Comparison of ENCODE assay signal across 13 cellular contexts in genomic region chr22:45344339-45344738, GRCh38. TPM values are rescaled to one million over a fixed set of nuclear protein-coding genes. Genes with fewer than 3 reads are reported as not detected.
A peak's percentile ranks its signal among the peaks of the same experiment; 100 is the strongest.
DNase-seq lines count a peak whose midpoint lies in the region; ATAC-seq and TF ChIP-seq lines count a peak whose summit lies in the region.
"Had no signal": no experiment of that assay in that cellular context is flagged by ENCODE, and none has a peak within 500 bp of the region (broad histone marks: within the 10 kb centered on the region; RNA-seq: fewer than 3 reads in every experiment).

No MANE protein-coding gene starts in this region.

- no peak overlapping the region for H2AFZ ChIP-seq in H9 (ENCODE audit: low read length)

- no peak overlapping the region for H3K4me3 ChIP-seq in CD4-positive, CD25-positive, alpha-beta regulatory T cell (ENCODE audit: low read depth, low read length)
- H3K4me3 ChIP-seq: pancreas, upper lobe of left lung had no signal

- H3T11ph ChIP-seq in H9 (ENCODE audit: low read length): no peak overlapping the region

- TF ChIP-seq CTCF in H9 (conservative IDR thresholded peaks at IDR 0.05): peak; percentile 29; the same call in 1 of the 3 replicates
- peak in 2 of 3 experiments; percentile 15 to 31 for TF ChIP-seq CTCF in nephron (IDR thresholded peaks at IDR 0.05; ENCODE audit: unreplicated experiment in 3 of 3)

- no peak overlapping the region for H2BK20ac ChIP-seq in H9 (ENCODE audit: low read depth, low read length, poor library complexity, severe bottlenecking)

- H2BK15ac ChIP-seq in H9 (ENCODE audit: low read depth, low read length): no peak overlapping the region

- ATAC-seq in CD4-positive, CD25-positive, alpha-beta regulatory T cell (ENCODE audit: low read depth in 2 of 2): no peak
- ATAC-seq in esophagus mucosa: no peak
- ATAC-seq: activated naive CD4-positive, alpha-beta T cell treated with anti-CD3 and anti-CD28 coated beads, Interleukin-2, amount 50 U/mL, for 72 hours had no signal

- H3K27ac Mint-ChIP-seq in CD4-positive, CD25-positive, alpha-beta regulatory T cell: peak overlapping the region; percentile 21 to 77 (median 63)
- H3K27ac Mint-ChIP-seq in H9: no peak overlapping the region
- H3K27ac Mint-ChIP-seq in nephron: no peak overlapping the region

- no peak overlapping the region for H3K18ac ChIP-seq in H9 (ENCODE audit: insufficient read length, low read depth, low read length)

- no peaks in the 10 kb centered on the region for H4K20me1 ChIP-seq in H9 (ENCODE audit: control insufficient read depth, insufficient read depth, insufficient read length)

- H4K8ac ChIP-seq in H9 (replicated peaks; ENCODE audit: insufficient read length, low read depth, low read length): no peak overlapping the region

- peaks cover 5 to 12% (median 6%) of the 10 kb centered on the region in 4 donors for H3K4me1 Mint-ChIP-seq in CD4-positive, CD25-positive, alpha-beta regulatory T cell
- H3K4me1 Mint-ChIP-seq in H9 (no peaks in the 10 kb centered on the region), nephron (peaks cover 4% of the 10 kb centered on the region)

- H2BK5ac ChIP-seq in H9 (ENCODE audit: insufficient read length, low read length): no peak overlapping the region

- H3K9me3 Mint-ChIP-seq in CD4-positive, CD25-positive, alpha-beta regulatory T cell: no peaks in the 10 kb centered on the region
- H3K9me3 Mint-ChIP-seq in H9 (no peaks in the 10 kb centered on the region), nephron (no peaks in the 10 kb centered on the region)
- H3K9me3 Mint-ChIP-seq: activated naive CD4-positive, alpha-beta T cell treated with anti-CD3 and anti-CD28 coated beads, Interleukin-2, amount 50 U/mL, for 72 hours had no signal

- H3K79me1 ChIP-seq in H9 (ENCODE audit: insufficient read depth, low read depth, low read length, poor library complexity, severe bottlenecking): no peaks in the 10 kb centered on the region

- no peaks in the 10 kb centered on the region for H3K79me2 ChIP-seq in H9 (ENCODE audit: insufficient read depth, low read length)

- H3K4me3 Mint-ChIP-seq in CD4-positive, CD25-positive, alpha-beta regulatory T cell: no peak overlapping the region
- H3K4me3 Mint-ChIP-seq in H9 (no peak overlapping the region), nephron (no peak overlapping the region)

- H3K36me3 ChIP-seq in CD4-positive, CD25-positive, alpha-beta regulatory T cell (ENCODE audit: control insufficient read depth, insufficient read depth, low read length): peaks cover 50% of the 10 kb centered on the region

- H2BK120ac ChIP-seq in H9 (ENCODE audit: low read depth, low read length, poor library complexity, severe bottlenecking): no peak overlapping the region

- H3K27ac ChIP-seq in CD4-positive, CD25-positive, alpha-beta regulatory T cell (ENCODE audit: insufficient read depth, low read length, poor library complexity, severe bottlenecking): no peak overlapping the region
- no peak overlapping the region for H3K27ac ChIP-seq in H9 (ENCODE audit: insufficient read length, low read depth, low read length)
- H3K27ac ChIP-seq: pancreas, upper lobe of left lung had no signal

- H2BK12ac ChIP-seq in H9 (ENCODE audit: insufficient read length, low read depth, low read length): no peak overlapping the region

- H3K27me3 Mint-ChIP-seq in CD4-positive, CD25-positive, alpha-beta regulatory T cell: no peaks in the 10 kb centered on the region
- H3K27me3 Mint-ChIP-seq in H9 (ENCODE audit: low read depth): no peaks in the 10 kb centered on the region
- H3K27me3 Mint-ChIP-seq in nephron (ENCODE audit: low read depth): no peaks in the 10 kb centered on the region

- H2AK5ac ChIP-seq in H9 (ENCODE audit: insufficient read length, low read length): no peak overlapping the region

- WGBS in H9 (ENCODE audit: extremely low coverage, insufficient read length, low lambda C conversion rate): no CpG with 5 or more reads among the region's 5 CpGs

- no peak overlapping the region for H3K14ac ChIP-seq in H9 (ENCODE audit: insufficient read depth, low read length)

- peaks cover 40% of the 10 kb centered on the region for H3K36me3 Mint-ChIP-seq in CD4-positive, CD25-positive, alpha-beta regulatory T cell
- H3K36me3 Mint-ChIP-seq in H9 (ENCODE audit: insufficient read depth in 1 of 3, low read depth in 3 of 3) (peaks cover 3 to 19% (median 14%) of the 10 kb centered on the region in 3 experiments; a peak in 6 of 7 replicates), nephron (ENCODE audit: low read depth) (peaks cover 29% of the 10 kb centered on the region)

- no peaks in the 10 kb centered on the region for H3K9me3 ChIP-seq in CD4-positive, CD25-positive, alpha-beta regulatory T cell (ENCODE audit: control insufficient read depth in 2 of 2, low read length in 2 of 2)
- H3K9me3 ChIP-seq in H9 (ENCODE audit: control insufficient read depth, low read depth, low read length): no peaks in the 10 kb centered on the region
- H3K9me3 ChIP-seq: pancreas, upper lobe of left lung had no signal

- no peak for DNase-seq in CD4-positive, CD25-positive, alpha-beta regulatory T cell
- DNase-seq in H9 (peak; percentile 38), erythroblast (lab: John Stamatoyannopoulos, UW) (peak; percentile 26 to 30), AG08396 (ENCODE audit: low spot score) (no peak), COR-L47 (lab: John Stamatoyannopoulos, UW) (no peak)
- no peak for DNase-seq in effector CD8-positive, alpha-beta T cell (lab: John Stamatoyannopoulos, UW)
- DNase-seq: NCI-H1092, NCI-H526 treated with DMSO at 0.1 percent for 48 hours, pancreas, upper lobe of left lung had no signal

- H3K4me2 ChIP-seq in H9 (ENCODE audit: insufficient read depth, insufficient read length, low read length): no peak overlapping the region

- no peak overlapping the region for H3K4ac ChIP-seq in H9 (ENCODE audit: low read depth, low read length)

- H3K23ac ChIP-seq in H9 (ENCODE audit: insufficient read length, low read depth, low read length): no peak overlapping the region

- no peaks in the 10 kb centered on the region for H3K23me2 ChIP-seq in H9 (ENCODE audit: insufficient read length, low read depth, low read length, poor library complexity, severe bottlenecking)

- no peak overlapping the region for H3K56ac ChIP-seq in H9 (ENCODE audit: insufficient read length, low read depth, low read length)

- H4K91ac ChIP-seq in H9 (ENCODE audit: insufficient read length, low read depth, low read length): no peak overlapping the region

- H3K9ac ChIP-seq in H9 (ENCODE audit: extremely low read depth, insufficient read length, low read length): no peak overlapping the region

- no peaks in the 10 kb centered on the region for H3K4me1 ChIP-seq in CD4-positive, CD25-positive, alpha-beta regulatory T cell (ENCODE audit: control insufficient read depth, insufficient read depth, low read length, poor library complexity, severe bottlenecking)
- H3K4me1 ChIP-seq in H9 (ENCODE audit: insufficient read depth, low read length): no peaks in the 10 kb centered on the region
- H3K4me1 ChIP-seq: pancreas had no signal

- no peak overlapping the region for H4K5ac ChIP-seq in H9 (ENCODE audit: insufficient read length, low read depth, low read length)

- no peak for TF ChIP-seq POLR2A in erythroblast (IDR thresholded peaks at IDR 0.05; ENCODE audit: low read length)

- no peaks in the 10 kb centered on the region for H3K27me3 ChIP-seq in CD4-positive, CD25-positive, alpha-beta regulatory T cell (ENCODE audit: control insufficient read depth, insufficient read depth, low read length)
- H3K27me3 ChIP-seq in H9 (ENCODE audit: insufficient read depth, low read length): no peaks in the 10 kb centered on the region
- H3K27me3 ChIP-seq: pancreas, upper lobe of left lung had no signal

RNA-seq across cellular contexts. Expression of gene FAM118A, which starts 34.6 kb away (rescaled TPM):
- 456 TPM for total RNA-seq in CD4-positive, CD25-positive, alpha-beta regulatory T cell
- 10 to 100 TPM; 34.5 to 66.1 (median 48.2) TPM for polyA plus RNA-seq in CD4-positive, CD25-positive, alpha-beta regulatory T cell
- total RNA-seq in H9 (2021) (34.3 and 37.9 TPM in 2 replicates), esophagus mucosa (9.1 TPM)

RNA-seq across cellular contexts. Expression of gene UPK3A, which starts 59.6 kb away (rescaled TPM):
- total RNA-seq in CD4-positive, CD25-positive, alpha-beta regulatory T cell: not detected
- polyA plus RNA-seq in CD4-positive, CD25-positive, alpha-beta regulatory T cell: not detected
- not detected in 2 replicates for total RNA-seq in H9 (2021)
- total RNA-seq in esophagus mucosa: not detected
- total RNA-seq: activated naive CD4-positive, alpha-beta T cell treated with anti-CD3 and anti-CD28 coated beads, Interleukin-2, amount 50 U/mL, for 72 hours; pancreas had no signal

Comparison
In these comparisons a context has a peak if more than half of its experiments do, and no peak if none do; other contexts are left out.
1. DNase-seq: peak in H9 (single experiment) and erythroblast (2 of 2); none in CD4-positive, CD25-positive, alpha-beta regulatory T cell (0 of 3), effector CD8-positive, alpha-beta T cell (single experiment), AG08396 (single experiment) and COR-L47 (single experiment).
2. H3K27ac Mint-ChIP-seq: peak in CD4-positive, CD25-positive, alpha-beta regulatory T cell (3 of 3); none in H9 (0 of 3) and nephron (0 of 3).
3. RNA of gene FAM118A, which starts 34.6 kb away (total RNA-seq): 456 TPM in CD4-positive, CD25-positive, alpha-beta regulatory T cell (single experiment); 34.3 to 37.9 TPM in H9 and 9.1 TPM in esophagus mucosa (single experiment); every median in the first group is over 10 times any median in the second.